In genomic region chr5:75566710-75567309, GRCh38 we compare ENCODE assay signal across 8 cellular contexts. TPM values are rescaled to one million over a fixed set of nuclear protein-coding genes. Genes with fewer than 3 reads are reported as not detected.
DNase-seq lines count a peak whose midpoint lies in the region; ATAC-seq and TF ChIP-seq lines count a peak whose summit lies in the region.

No MANE protein-coding gene starts in this region.

- H3K4me1 Mint-ChIP-seq in CD4-positive, CD25-positive, alpha-beta regulatory T cell, result peaks cover 23 to 44% (median 30%) of the 10 kb centered on the region in 4 donors

- peak overlapping the region in 3 of 4 donors; percentile 1 to 8 (median 3) for H3K4me3 Mint-ChIP-seq in CD4-positive, CD25-positive, alpha-beta regulatory T cell

- H3K36me3 ChIP-seq in CD4-positive, CD25-positive, alpha-beta regulatory T cell (ENCODE audit: control insufficient read depth, insufficient read depth, low read length), result peaks cover 9% of the 10 kb centered on the region
- H3K36me3 ChIP-seq in mesenchymal stem cell (ENCODE audit: control insufficient read depth in 1 of 2, insufficient read depth in 2 of 2, low read depth in 1 of 2, low read length in 2 of 2) (peaks cover 3 to 17% of the 10 kb centered on the region in 2 experiments), stomach smooth muscle (ENCODE audit: control insufficient read depth in 2 of 2, insufficient read depth in 2 of 2, low read length in 2 of 2) (peaks cover 0 to 2% of the 10 kb centered on the region in 2 donors)

- H3K27ac Mint-ChIP-seq in CD4-positive, CD25-positive, alpha-beta regulatory T cell, result peak overlapping the region in 1 of 3 donors; percentile 85

- H3K79me1 ChIP-seq in mesenchymal stem cell (replicated peaks; ENCODE audit: low read length, poor library complexity, severe bottlenecking), result peaks cover 5% of the 10 kb centered on the region

- H2AFZ ChIP-seq in mesenchymal stem cell (ENCODE audit: low read depth, low read length), result no peak overlapping the region

- H3K9me3 Mint-ChIP-seq in CD4-positive, CD25-positive, alpha-beta regulatory T cell, result peaks cover 2 to 23% (median 11%) of the 10 kb centered on the region in 7 donors

- H3K4me1 ChIP-seq in CD4-positive, CD25-positive, alpha-beta regulatory T cell (ENCODE audit: control insufficient read depth, insufficient read depth, low read length, poor library complexity, severe bottlenecking), result peaks cover 13% of the 10 kb centered on the region
- H3K4me1 ChIP-seq in mesenchymal stem cell (ENCODE audit: control insufficient read depth, insufficient read depth, low read depth, low read length) (peaks cover 11% of the 10 kb centered on the region), stomach smooth muscle (ENCODE audit: control insufficient read depth, insufficient read depth, low read length) (peaks cover 5% of the 10 kb centered on the region)

- peak overlapping the region in 1 of 2 experiments; percentile 75 for H3K14ac ChIP-seq in mesenchymal stem cell (ENCODE audit: low read length in 2 of 2)

- H3K4me3 ChIP-seq in CD4-positive, CD25-positive, alpha-beta regulatory T cell (ENCODE audit: low read depth, low read length), result peak overlapping the region; percentile 51
- H3K4me3 ChIP-seq in cardiac fibroblast (replicated peaks in 1 of 2; ENCODE audit: low read depth in 2 of 2, low read length in 2 of 2) (peak overlapping the region; percentile 9 to 26), mesenchymal stem cell (ENCODE audit: insufficient read depth in 1 of 2, low read depth in 1 of 2, low read length in 2 of 2) (peak overlapping the region in 1 of 2 experiments; percentile 62), stomach smooth muscle (ENCODE audit: low read length in 2 of 2) (peak overlapping the region; percentile 3 to 16)

- no peak overlapping the region for H2AK5ac ChIP-seq in mesenchymal stem cell (ENCODE audit: low read length, severe bottlenecking)

- peak overlapping the region in 1 of 2 experiments; percentile 80 for H2BK12ac ChIP-seq in mesenchymal stem cell (ENCODE audit: low read length in 2 of 2)

- peak overlapping the region; percentile 73 for H2BK5ac ChIP-seq in mesenchymal stem cell (ENCODE audit: low read depth, low read length, poor library complexity, severe bottlenecking)

- peaks cover 36% of the 10 kb centered on the region for H3K36me3 Mint-ChIP-seq in CD4-positive, CD25-positive, alpha-beta regulatory T cell

- no peaks in the 10 kb centered on the region for H3K27me3 ChIP-seq in CD4-positive, CD25-positive, alpha-beta regulatory T cell (ENCODE audit: control insufficient read depth, insufficient read depth, low read length)
- H3K27me3 ChIP-seq in mesenchymal stem cell (ENCODE audit: control insufficient read depth in 1 of 2, insufficient read depth in 1 of 2, low read length in 2 of 2) (no peaks in the 10 kb centered on the region), stomach smooth muscle (ENCODE audit: control insufficient read depth in 1 of 2, insufficient read depth in 2 of 2, low read length in 2 of 2) (no peaks in the 10 kb centered on the region)

- TF ChIP-seq CTCF in cardiac fibroblast (IDR thresholded peaks at IDR 0.05; ENCODE audit: low read depth, low read length), result no peak

- H3K4me2 ChIP-seq in mesenchymal stem cell (ENCODE audit: low read length, poor library complexity, severe bottlenecking), result peak overlapping the region; percentile 65

- H4K8ac ChIP-seq in mesenchymal stem cell (ENCODE audit: low read length), result peak overlapping the region; percentile 23

- no peak overlapping the region for H2BK15ac ChIP-seq in mesenchymal stem cell (ENCODE audit: low read depth, poor library complexity, severe bottlenecking)

- peak overlapping the region in 1 of 2 experiments; percentile 82 for H3K18ac ChIP-seq in mesenchymal stem cell (ENCODE audit: low read depth in 1 of 2, low read length in 2 of 2)

- DNase-seq in CD4-positive, CD25-positive, alpha-beta regulatory T cell, result peak in 2 of 3 donors; percentile 15 to 66
- DNase-seq in SKM-1 treated with dmso at 0.1 percent for 144 hours (lab: John Stamatoyannopoulos, UW; ENCODE audit: unreplicated experiment) (peak; percentile 60), cardiac fibroblast (ENCODE audit: low read depth in 2 of 2) (peak; percentile 94 to 96), mesenchymal stem cell (peak; percentile 95), NCI-H1694 (lab: John Stamatoyannopoulos, UW) (no peak)

- H3K9me3 ChIP-seq in CD4-positive, CD25-positive, alpha-beta regulatory T cell (ENCODE audit: control insufficient read depth in 2 of 2, low read length in 2 of 2), result peaks cover 5 to 7% of the 10 kb centered on the region in 2 experiments
- H3K9me3 ChIP-seq in mesenchymal stem cell (ENCODE audit: control insufficient read depth, low read length) (no peaks in the 10 kb centered on the region), stomach smooth muscle (ENCODE audit: control insufficient read depth in 2 of 2, low read length in 2 of 2) (no peaks in the 10 kb centered on the region)

- peak; percentile 90 to 98 for ATAC-seq in CD4-positive, CD25-positive, alpha-beta regulatory T cell (ENCODE audit: low read depth in 2 of 2)
- ATAC-seq in GM19397 (IDR thresholded peaks at IDR 0.05; ENCODE audit: unreplicated experiment), result peak; percentile 73
- ATAC-seq in HG03460 (IDR thresholded peaks at IDR 0.05; ENCODE audit: unreplicated experiment), result peak; percentile 81

- peak overlapping the region in 1 of 2 experiments; percentile 78 for H3K4ac ChIP-seq in mesenchymal stem cell (ENCODE audit: low read depth in 1 of 2, low read length in 2 of 2)

- no peaks in the 10 kb centered on the region for H3K27me3 Mint-ChIP-seq in CD4-positive, CD25-positive, alpha-beta regulatory T cell

- H2BK120ac ChIP-seq in mesenchymal stem cell (ENCODE audit: low read depth, low read length), result no peak overlapping the region

- peak overlapping the region; percentile 53 for H3K9ac ChIP-seq in mesenchymal stem cell (ENCODE audit: low read length)
- H3K9ac ChIP-seq in stomach smooth muscle (ENCODE audit: low read length in 2 of 2), result no peak overlapping the region

- WGBS in mesenchymal stem cell, result 38% methylated on average over 6 of the region's 6 CpGs

- H4K91ac ChIP-seq in mesenchymal stem cell (ENCODE audit: low read length), result no peak overlapping the region

- no peak overlapping the region for H3K23ac ChIP-seq in mesenchymal stem cell (ENCODE audit: low read length in 2 of 2)

- no peak overlapping the region for H3K27ac ChIP-seq in CD4-positive, CD25-positive, alpha-beta regulatory T cell (ENCODE audit: insufficient read depth, low read length, poor library complexity, severe bottlenecking)
- peak overlapping the region; percentile 90 for H3K27ac ChIP-seq in mesenchymal stem cell (ENCODE audit: low read length, poor library complexity, severe bottlenecking)
- H3K27ac ChIP-seq in stomach smooth muscle (ENCODE audit: low read length), result peak overlapping the region; percentile 18

RNA-seq across cellular contexts. Expression of gene ANKDD1B, which starts 44.4 kb away (rescaled TPM):
- total RNA-seq in CD4-positive, CD25-positive, alpha-beta regulatory T cell, result 0.69 TPM
- polyA plus RNA-seq in CD4-positive, CD25-positive, alpha-beta regulatory T cell, result 1 to 10 TPM; 2.1 to 3.3 (median 2.5) TPM
- 0.07 TPM for polyA plus RNA-seq in mesenchymal stem cell (2013, experiment 1 of 2)
- 0.08 TPM for polyA plus RNA-seq in mesenchymal stem cell (2013, experiment 2 of 2)

RNA-seq across cellular contexts. Expression of gene POLK, which starts 55.1 kb away (rescaled TPM):
- total RNA-seq in CD4-positive, CD25-positive, alpha-beta regulatory T cell, result 24.1 TPM
- polyA plus RNA-seq in CD4-positive, CD25-positive, alpha-beta regulatory T cell, result 10 to 100 TPM; 19.8 to 33.6 (median 24.1) TPM
- 13.8 TPM for polyA plus RNA-seq in mesenchymal stem cell (2013, experiment 1 of 2)
- polyA plus RNA-seq in mesenchymal stem cell (2013, experiment 2 of 2), result 13.5 TPM

RNA-seq across cellular contexts. Expression of gene CERT1, which starts 55.4 kb away (rescaled TPM):
- 49.9 TPM for total RNA-seq in CD4-positive, CD25-positive, alpha-beta regulatory T cell
- 10 to 100 TPM; 19.4 to 25.7 (median 21.8) TPM for polyA plus RNA-seq in CD4-positive, CD25-positive, alpha-beta regulatory T cell
- polyA plus RNA-seq in mesenchymal stem cell (2013, experiment 1 of 2), result 33.2 TPM
- polyA plus RNA-seq in mesenchymal stem cell (2013, experiment 2 of 2), result 34.9 TPM
